Comparison of ENCODE assay signal across 20 cellular contexts in genomic region chr14:92497391-92497790, GRCh38. TPM values are rescaled to one million over a fixed set of nuclear protein-coding genes. Genes with fewer than 3 reads are reported as not detected.
A peak's percentile ranks its signal among the peaks of the same experiment; 100 is the strongest.
DNase-seq lines count a peak whose midpoint lies in the region; TF ChIP-seq lines count a peak whose summit lies in the region.
"Had no signal": no experiment of that assay in that cellular context is flagged by ENCODE, and none has a peak within 500 bp of the region (broad histone marks: within the 10 kb centered on the region; RNA-seq: fewer than 3 reads in every experiment).

No MANE protein-coding gene starts in this region.

- TF ChIP-seq CTCF in neural progenitor cell (IDR thresholded peaks at IDR 0.05) = no peak

- peak overlapping the region; percentile 77 for H2AFZ ChIP-seq in neural progenitor cell (replicated peaks)

- no peak overlapping the region for H3K4me3 ChIP-seq in neural progenitor cell
- H3K4me3 ChIP-seq: GM12878, K562 had no signal

- H3K36me3 Mint-ChIP-seq in neural progenitor cell = no peaks in the 10 kb centered on the region
- H3K36me3 Mint-ChIP-seq: CD4-positive, CD25-positive, alpha-beta regulatory T cell had no signal

- no peaks in the 10 kb centered on the region for H3K27me3 ChIP-seq in neural progenitor cell

- no peak overlapping the region for H3K4me3 Mint-ChIP-seq in neural progenitor cell
- H3K4me3 Mint-ChIP-seq: CD4-positive, CD25-positive, alpha-beta regulatory T cell had no signal

- DNase-seq in activated CD8-positive, alpha-beta memory T cell treated with anti-CD3 and anti-CD28 coated beads for 24 hours = peak; percentile 45
- no peak for DNase-seq in activated CD8-positive, alpha-beta memory T cell treated with anti-CD3 and anti-CD28 coated beads, Interleukin-2, amount 50 U/mL, for 4 hours
- DNase-seq in ecto neural progenitor cell (ENCODE audit: low spot score) = peak; percentile 42
- DNase-seq in neural progenitor cell (ENCODE audit: low spot score) = no peak
- DNase-seq in ureter (ENCODE audit: low spot score) = peak; percentile 34
- no peak for DNase-seq in iPS-NIHi7 (ENCODE audit: extremely low spot score)
- no peak for DNase-seq in DMS53 treated with DMSO at 0.1 percent for 48 hours (lab: John Stamatoyannopoulos, UW; ENCODE audit: unreplicated experiment)
- DNase-seq in NCI-H446 (lab: John Stamatoyannopoulos, UW) = no peak
- DNase-seq: 8988T; CD4-positive, CD25-positive, alpha-beta regulatory T cell; DMS153; EL; GOT3; NCI-H1694 treated with DMSO at 0.1 percent for 48 hours; NCI-H2107; NCI-H510A treated with DMSO at 0.1 percent for 48 hours; NCI-H774; SIG-M5 had no signal

- H3K27me3 Mint-ChIP-seq in neural progenitor cell (ENCODE audit: insufficient read depth, low read depth) = peaks cover 9% of the 10 kb centered on the region

- peaks cover 15% of the 10 kb centered on the region for H3K4me1 ChIP-seq in neural progenitor cell

- H3K4me1 Mint-ChIP-seq in neural progenitor cell = peaks cover 22% of the 10 kb centered on the region
- H3K4me1 Mint-ChIP-seq: CD4-positive, CD25-positive, alpha-beta regulatory T cell had no signal

- H3K27ac Mint-ChIP-seq in neural progenitor cell = no peak overlapping the region
- H3K27ac Mint-ChIP-seq: CD4-positive, CD25-positive, alpha-beta regulatory T cell had no signal

- H3K4me2 ChIP-seq in neural progenitor cell = no peak overlapping the region

- H3K36me3 ChIP-seq in neural progenitor cell = no peaks in the 10 kb centered on the region

- H4K20me1 ChIP-seq in neural progenitor cell (ENCODE audit: low read depth) = no peaks in the 10 kb centered on the region

- no peaks in the 10 kb centered on the region for H3K79me2 ChIP-seq in neural progenitor cell (ENCODE audit: low read depth)

- no peaks in the 10 kb centered on the region for H3F3A ChIP-seq in neural progenitor cell (ENCODE audit: low read depth)

- H3K9me3 Mint-ChIP-seq in neural progenitor cell = no peaks in the 10 kb centered on the region
- H3K9me3 Mint-ChIP-seq: CD4-positive, CD25-positive, alpha-beta regulatory T cell had no signal

- H3K9me3 ChIP-seq in neural progenitor cell (ENCODE audit: low read depth) = no peaks in the 10 kb centered on the region

- no peak overlapping the region for H3K9ac ChIP-seq in neural progenitor cell

- no peak overlapping the region for H3K27ac ChIP-seq in neural progenitor cell

RNA-seq across cellular contexts. Expression of gene RIN3, which starts 16.2 kb away (rescaled TPM):
- total RNA-seq in neural progenitor cell (ENCODE audit: low replicate concordance) (0.09 and 0.22 TPM in 2 replicates), ureter (27.3 TPM)

Comparison
In these comparisons a context has a peak if more than half of its experiments do, and no peak if none do; other contexts are left out.
1. DNase-seq: peak in activated CD8-positive, alpha-beta memory T cell treated with anti-CD3 and anti-CD28 coated beads for 24 hours (single experiment), ecto neural progenitor cell (single experiment) and ureter (single experiment); none in activated CD8-positive, alpha-beta memory T cell treated with anti-CD3 and anti-CD28 coated beads, Interleukin-2, amount 50 U/mL, for 4 hours (single experiment), neural progenitor cell (single experiment), iPS-NIHi7 (single experiment), DMS53 treated with DMSO at 0.1 percent for 48 hours (single experiment) and NCI-H446 (0 of 2).
2. RNA of gene RIN3, which starts 16.2 kb away (total RNA-seq): 27.3 TPM in ureter (single experiment); 0.09 to 0.22 TPM in neural progenitor cell; every median in the first group is over 10 times any median in the second.